1 cellular context compared by ENCODE assay signal in the genomic region with DNA sequence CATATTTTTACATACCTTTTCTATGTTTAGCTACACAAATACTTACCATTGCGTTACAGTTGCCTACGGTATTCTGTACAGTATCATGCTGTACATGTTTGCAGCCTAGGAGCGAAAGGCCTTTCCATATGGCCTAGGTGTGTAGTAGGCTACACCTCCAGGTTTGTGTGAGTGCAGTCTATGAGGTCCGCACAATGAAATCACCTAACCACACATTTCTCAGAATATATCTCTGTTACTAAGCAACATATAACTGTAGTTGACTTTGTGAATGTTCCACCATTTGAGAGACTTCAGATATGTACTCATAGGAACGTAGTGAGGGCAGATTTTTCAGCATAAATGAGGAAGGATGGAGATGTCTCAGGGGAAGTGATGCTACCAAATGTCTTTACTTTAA.
TF ChIP-seq lines count a peak whose summit lies in the region.

No MANE protein-coding gene starts in this region.

TF ChIP-seq in GM12878, 131 proteins besides CTCF, POLR2A, EP300 and RAD21 (continued from another document):
- TF ChIP-seq, protein P1, sequence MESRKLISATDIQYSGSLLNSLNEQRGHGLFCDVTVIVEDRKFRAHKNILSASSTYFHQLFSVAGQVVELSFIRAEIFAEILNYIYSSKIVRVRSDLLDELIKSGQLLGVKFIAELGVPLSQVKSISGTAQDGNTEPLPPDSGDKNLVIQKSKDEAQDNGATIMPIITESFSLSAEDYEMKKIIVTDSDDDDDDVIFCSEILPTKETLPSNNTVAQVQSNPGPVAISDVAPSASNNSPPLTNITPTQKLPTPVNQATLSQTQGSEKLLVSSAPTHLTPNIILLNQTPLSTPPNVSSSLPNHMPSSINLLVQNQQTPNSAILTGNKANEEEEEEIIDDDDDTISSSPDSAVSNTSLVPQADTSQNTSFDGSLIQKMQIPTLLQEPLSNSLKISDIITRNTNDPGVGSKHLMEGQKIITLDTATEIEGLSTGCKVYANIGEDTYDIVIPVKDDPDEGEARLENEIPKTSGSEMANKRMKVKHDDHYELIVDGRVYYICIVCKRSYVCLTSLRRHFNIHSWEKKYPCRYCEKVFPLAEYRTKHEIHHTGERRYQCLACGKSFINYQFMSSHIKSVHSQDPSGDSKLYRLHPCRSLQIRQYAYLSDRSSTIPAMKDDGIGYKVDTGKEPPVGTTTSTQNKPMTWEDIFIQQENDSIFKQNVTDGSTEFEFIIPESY (IDR thresholded peaks at IDR 0.05) = no peak
- TF ChIP-seq RELA (IDR thresholded peaks at IDR 0.05; ENCODE audit: borderline replicate concordance, partially characterized antibody) (no peak), RCOR1 (conservative IDR thresholded peaks at IDR 0.05; ENCODE audit: low read depth, low read length) (no peak), NR2C1 (IDR thresholded peaks at IDR 0.05) (no peak), CHD4 (IDR thresholded peaks at IDR 0.05) (no peak), FOXM1 (IDR thresholded peaks at IDR 0.05; ENCODE audit: low read depth, low read length) (no peak), NFXL1 (IDR thresholded peaks at IDR 0.05; ENCODE audit: borderline replicate concordance) (no peak), BHLHE40 (IDR thresholded peaks at IDR 0.05; ENCODE audit: borderline replicate concordance in 1 of 2, low read depth in 2 of 2, low read length in 1 of 2) (no peak)
